9 cellular contexts compared by ENCODE assay signal in genomic region chr3:138381950-138382715, GRCh38. TPM values are rescaled to one million over a fixed set of nuclear protein-coding genes. Genes with fewer than 3 reads are reported as not detected.
DNase-seq lines count a peak whose midpoint lies in the region; ATAC-seq and TF ChIP-seq lines count a peak whose summit lies in the region.
"Had no signal": no experiment of that assay in that cellular context is flagged by ENCODE, and none has a peak within 500 bp of the region (broad histone marks: within the 10 kb centered on the region; RNA-seq: fewer than 3 reads in every experiment).

No MANE protein-coding gene starts in this region.

- TF ChIP-seq CTCF in foreskin fibroblast (IDR thresholded peaks at IDR 0.05; ENCODE audit: low read depth, low read length) (no peak), neural crest cell (conservative IDR thresholded peaks at IDR 0.05) (no peak)

- DNase-seq in Right ventricle myocardium inferior (ENCODE audit: missing footprints): peak; percentile 86
- DNase-seq in cardiac septum (ENCODE audit: low spot score): no peak
- peak; percentile 58 to 80 for DNase-seq in foreskin fibroblast
- DNase-seq in neural crest cell (ENCODE audit: low read depth, low spot score): no peak
- DNase-seq in activated naive CD8-positive, alpha-beta T cell treated with anti-CD3 and anti-CD28 coated beads for 36 hours: no peak
- no peak for DNase-seq in stimulated activated CD4-positive, alpha-beta T cell treated with anti-CD3 and anti-CD28 coated beads, Interleukin-4, amount 100 ng/mL, for 4 hours
- no peak for DNase-seq in central memory CD4-positive, alpha-beta T cell

- peaks cover 15% of the 10 kb centered on the region for H3K4me1 Mint-ChIP-seq in neural crest cell
- H3K4me1 Mint-ChIP-seq in activated naive CD8-positive, alpha-beta T cell treated with anti-CD3 and anti-CD28 coated beads for 36 hours: no peaks in the 10 kb centered on the region
- H3K4me1 Mint-ChIP-seq: B cell had no signal

- no peak overlapping the region for H3K4me3 Mint-ChIP-seq in neural crest cell
- no peak overlapping the region for H3K4me3 Mint-ChIP-seq in activated naive CD8-positive, alpha-beta T cell treated with anti-CD3 and anti-CD28 coated beads for 36 hours
- H3K4me3 Mint-ChIP-seq: B cell had no signal

- no peak overlapping the region for H3K4me3 ChIP-seq in foreskin fibroblast (ENCODE audit: low read depth in 1 of 2, low read length in 2 of 2)

- peaks cover 3% of the 10 kb centered on the region for H3K36me3 Mint-ChIP-seq in neural crest cell (ENCODE audit: low read depth)
- no peaks in the 10 kb centered on the region for H3K36me3 Mint-ChIP-seq in activated naive CD8-positive, alpha-beta T cell treated with anti-CD3 and anti-CD28 coated beads for 36 hours

- H3K9me3 Mint-ChIP-seq in neural crest cell: peaks cover 3% of the 10 kb centered on the region
- no peaks in the 10 kb centered on the region for H3K9me3 Mint-ChIP-seq in activated naive CD8-positive, alpha-beta T cell treated with anti-CD3 and anti-CD28 coated beads for 36 hours

- ATAC-seq in Right ventricle myocardium inferior: peak; percentile 88
- no peak for ATAC-seq in HG03342 (IDR thresholded peaks at IDR 0.05; ENCODE audit: unreplicated experiment)

- H3K27me3 Mint-ChIP-seq in neural crest cell (ENCODE audit: low read depth): no peaks in the 10 kb centered on the region
- no peaks in the 10 kb centered on the region for H3K27me3 Mint-ChIP-seq in activated naive CD8-positive, alpha-beta T cell treated with anti-CD3 and anti-CD28 coated beads for 36 hours

- H3K27ac Mint-ChIP-seq in neural crest cell (ENCODE audit: unreplicated experiment): peak overlapping the region; percentile 96
- H3K27ac Mint-ChIP-seq in activated naive CD8-positive, alpha-beta T cell treated with anti-CD3 and anti-CD28 coated beads for 36 hours: no peak overlapping the region
- H3K27ac Mint-ChIP-seq: B cell had no signal

- intact Hi-C loops in Right ventricle myocardium inferior (cut with DNase I) (loop anchor here (5.0 kb wide), 1 partner anchor 35 kb away; the partner anchor contains the start of gene MRAS), cardiac septum (cut with DNase I) (no loop called here)

RNA-seq across cellular contexts. Expression of gene MRAS, which starts 33.8 kb away (rescaled TPM):
- total RNA-seq in Right ventricle myocardium inferior: 396 TPM
- total RNA-seq in cardiac septum: 327 TPM
- total RNA-seq in neural crest cell: 24.7 and 27.0 TPM in 2 replicates
- total RNA-seq in activated naive CD8-positive, alpha-beta T cell treated with anti-CD3 and anti-CD28 coated beads for 36 hours: under 1 TPM; 0.16 to 0.54 TPM

RNA-seq across cellular contexts. Expression of gene ESYT3, which starts 52.3 kb away (rescaled TPM):
- total RNA-seq in Right ventricle myocardium inferior: 1.4 TPM
- total RNA-seq in cardiac septum: 2.4 TPM
- 0.44 and 1.1 TPM in 2 replicates for total RNA-seq in neural crest cell
- total RNA-seq in activated naive CD8-positive, alpha-beta T cell treated with anti-CD3 and anti-CD28 coated beads for 36 hours: under 1 TPM; 0.21 to 0.52 TPM
- total RNA-seq: B cell had no signal

RNA-seq across cellular contexts. Expression of gene NME9, which starts 52.5 kb away (rescaled TPM):
- total RNA-seq in Right ventricle myocardium inferior (not detected), cardiac septum (not detected), neural crest cell (0.79 TPM in 1 of 2 replicates, not detected in the other)
- not detected for total RNA-seq in activated naive CD8-positive, alpha-beta T cell treated with anti-CD3 and anti-CD28 coated beads for 36 hours
- total RNA-seq: B cell had no signal

Comparison
In these comparisons a context has a peak if more than half of its experiments do, and no peak if none do; other contexts are left out.
1. DNase-seq: peak in Right ventricle myocardium inferior (single experiment) and foreskin fibroblast (2 of 2); none in cardiac septum (single experiment), neural crest cell (single experiment), activated naive CD8-positive, alpha-beta T cell treated with anti-CD3 and anti-CD28 coated beads for 36 hours (single experiment), stimulated activated CD4-positive, alpha-beta T cell treated with anti-CD3 and anti-CD28 coated beads, Interleukin-4, amount 100 ng/mL, for 4 hours (0 of 2) and central memory CD4-positive, alpha-beta T cell (single experiment).
2. RNA of gene MRAS, which starts 33.8 kb away (total RNA-seq): 396 TPM in Right ventricle myocardium inferior (single experiment), 327 TPM in cardiac septum (single experiment) and 24.7 to 27.0 TPM in neural crest cell; 0.16 to 0.54 TPM in activated naive CD8-positive, alpha-beta T cell treated with anti-CD3 and anti-CD28 coated beads for 36 hours; every median in the first group is over 10 times any median in the second.